In genomic region chr4:86543560-86544312, GRCh38 we compare ENCODE assay signal across 14 cellular contexts. TPM values are rescaled to one million over a fixed set of nuclear protein-coding genes. Genes with fewer than 3 reads are reported as not detected.
A peak's percentile ranks its signal among the peaks of the same experiment; 100 is the strongest.
DNase-seq lines count a peak whose midpoint lies in the region; ATAC-seq and TF ChIP-seq lines count a peak whose summit lies in the region.
"Had no signal": no experiment of that assay in that cellular context is flagged by ENCODE, and none has a peak within 500 bp of the region (broad histone marks: within the 10 kb centered on the region; RNA-seq: fewer than 3 reads in every experiment).

No MANE protein-coding gene starts in this region.

- H3K27me3 Mint-ChIP-seq in activated CD4-positive, alpha-beta T cell treated with anti-CD3 and anti-CD28 coated beads for 36 hours = no peaks in the 10 kb centered on the region

- H3K4me3 Mint-ChIP-seq in activated CD4-positive, alpha-beta T cell treated with anti-CD3 and anti-CD28 coated beads for 36 hours = no peak overlapping the region

- intact Hi-C loops in activated CD4-positive, alpha-beta T cell treated with anti-CD3 and anti-CD28 coated beads for 36 hours (cut with DNase I, micrococcal nuclease) = loop anchor here in 1 of 2 experiments (2.0 kb wide), 1 partner anchor 51 kb away; the partner anchor contains the start of gene PTPN13
- intact Hi-C loops in lower leg skin (cut with DNase I; ENCODE audit: low total_unique reads) = no loop called here

- no peaks in the 10 kb centered on the region for H3K36me3 ChIP-seq in ectodermal cell (ENCODE audit: control insufficient read depth, insufficient read depth, low read length)
- H3K36me3 ChIP-seq: Peyer's patch, uterus had no signal

- CTCF ChIA-PET in activated CD4-positive, alpha-beta T cell treated with anti-CD3 and anti-CD28 coated beads for 36 hours (lab: Charles Lee) = interaction anchor here (0.6 to 1.9 kb wide), 3 partner anchors 12 to 100 kb away, joined by 3 to 5 read pairs (median 3); no protein-coding TSS in a partner anchor

- POLR2A ChIA-PET in activated CD4-positive, alpha-beta T cell treated with anti-CD3 and anti-CD28 coated beads for 36 hours (lab: Charles Lee) = interaction anchor here (0.6 kb wide), 1 partner anchor 484 kb away, joined by 3 read pairs; no protein-coding TSS in a partner anchor

- DNase-seq in activated CD4-positive, alpha-beta T cell treated with anti-CD3 and anti-CD28 coated beads for 36 hours = no peak
- no peak for DNase-seq in activated CD4-positive, alpha-beta T cell treated with anti-CD3 and anti-CD28 coated beads, Interleukin-2, amount 50 U/mL, for 48 hours
- peak; percentile 70 for DNase-seq in NCI-H226
- DNase-seq in putamen (ENCODE audit: low spot score) = peak; percentile 25
- DNase-seq in lower leg skin (ENCODE audit: low spot score in 2 of 2) = no peak
- no peak for DNase-seq in SW 1271 (lab: John Stamatoyannopoulos, UW)
- DNase-seq in NCI-H2029 (lab: John Stamatoyannopoulos, UW) = no peak
- DNase-seq: aorta, occipital lobe, Peyer's patch, uterus had no signal

- ATAC-seq in activated CD4-positive, alpha-beta T cell treated with anti-CD3 and anti-CD28 coated beads for 36 hours = no peak
- ATAC-seq: left lobe of liver had no signal

- H3K9me3 Mint-ChIP-seq in activated CD4-positive, alpha-beta T cell treated with anti-CD3 and anti-CD28 coated beads for 36 hours (ENCODE audit: low read depth) = no peaks in the 10 kb centered on the region

- TF ChIP-seq POLR2A in lower leg skin (IDR thresholded peaks at IDR 0.05) = no peak

- WGBS in ectodermal cell, 2 experiments = 37 to 42% methylated on average over 2 of the region's 2 CpGs
- 46 to 55% methylated on average over 2 of the region's 2 CpGs for WGBS in lower leg skin, 2 donors

- H3K4me1 ChIP-seq in ectodermal cell (ENCODE audit: control insufficient read depth, insufficient read depth, low read length) = peaks cover 35% of the 10 kb centered on the region
- H3K4me1 ChIP-seq: Peyer's patch, uterus had no signal

- no peaks in the 10 kb centered on the region for H3K27me3 ChIP-seq in ectodermal cell (ENCODE audit: control insufficient read depth, insufficient read depth, low read length, poor library complexity, severe bottlenecking)
- H3K27me3 ChIP-seq: Peyer's patch, uterus had no signal

- no peaks in the 10 kb centered on the region for H3K36me3 Mint-ChIP-seq in activated CD4-positive, alpha-beta T cell treated with anti-CD3 and anti-CD28 coated beads for 36 hours (ENCODE audit: low read depth)

- H3K27ac Mint-ChIP-seq in activated CD4-positive, alpha-beta T cell treated with anti-CD3 and anti-CD28 coated beads for 36 hours = peak overlapping the region; percentile 68

- no peaks in the 10 kb centered on the region for H3K9me3 ChIP-seq in ectodermal cell (ENCODE audit: control insufficient read depth, low read length)
- H3K9me3 ChIP-seq: Peyer's patch, uterus had no signal

- no peak overlapping the region for H3K4me3 ChIP-seq in ectodermal cell (ENCODE audit: insufficient read depth, low read depth, low read length)
- H3K4me3 ChIP-seq in lower leg skin (ENCODE audit: low read depth, poor library complexity, severe bottlenecking) = no peak overlapping the region
- H3K4me3 ChIP-seq: Peyer's patch, uterus had no signal

- peaks cover 22% of the 10 kb centered on the region for H3K4me1 Mint-ChIP-seq in activated CD4-positive, alpha-beta T cell treated with anti-CD3 and anti-CD28 coated beads for 36 hours

- no peak for TF ChIP-seq CTCF in lower leg skin (IDR thresholded peaks at IDR 0.05)

- H3K27ac ChIP-seq in ectodermal cell (ENCODE audit: insufficient read depth, low read depth, low read length, poor library complexity, severe bottlenecking) = peak overlapping the region; percentile 96
- H3K27ac ChIP-seq: Peyer's patch, uterus, VCaP had no signal

RNA-seq across cellular contexts. Expression of gene PTPN13, which starts 50.4 kb away (rescaled TPM):
- 1 to 10 TPM; 1.4 to 1.5 TPM for total RNA-seq in activated CD4-positive, alpha-beta T cell treated with anti-CD3 and anti-CD28 coated beads for 36 hours
- polyA plus RNA-seq in ectodermal cell (2013, experiment 1 of 4) = 152 TPM
- 180 TPM for polyA plus RNA-seq in ectodermal cell (2013, experiment 2 of 4)
- polyA plus RNA-seq in ectodermal cell (2013, experiment 3 of 4) = 111 TPM
- polyA plus RNA-seq in ectodermal cell (2013, experiment 4 of 4) = 126 TPM
- total RNA-seq in lower leg skin = 100 to 1,000 TPM in 3 of 4 donors, 10 to 100 TPM in 1; 98.7 to 135 (median 113) TPM

Comparison
In these comparisons a context has a peak if more than half of its experiments do, and no peak if none do; other contexts are left out.
1. DNase-seq: peak in NCI-H226 (single experiment) and putamen (single experiment); none in activated CD4-positive, alpha-beta T cell treated with anti-CD3 and anti-CD28 coated beads for 36 hours (single experiment), activated CD4-positive, alpha-beta T cell treated with anti-CD3 and anti-CD28 coated beads, Interleukin-2, amount 50 U/mL, for 48 hours (0 of 2), lower leg skin (0 of 2), SW 1271 (0 of 2) and NCI-H2029 (single experiment).
2. RNA of gene PTPN13, which starts 50.4 kb away (total RNA-seq): 98.7 to 135 TPM in lower leg skin; 1.4 to 1.5 TPM in activated CD4-positive, alpha-beta T cell treated with anti-CD3 and anti-CD28 coated beads for 36 hours; every median in the first group is over 10 times any median in the second.